In genomic region chr20:44054118-44054517, GRCh38 we compare ENCODE assay signal across 15 cellular contexts.
DNase-seq lines count a peak whose midpoint lies in the region; ATAC-seq and TF ChIP-seq lines count a peak whose summit lies in the region.
"Had no signal": no experiment of that assay in that cellular context is flagged by ENCODE, and none has a peak within 500 bp of the region (broad histone marks: within the 10 kb centered on the region; RNA-seq: fewer than 3 reads in every experiment).

No MANE protein-coding gene starts in this region.

- no peak overlapping the region for H3K27ac Mint-ChIP-seq in activated CD4-positive, alpha-beta T cell treated with anti-CD3 and anti-CD28 coated beads, Interleukin-2, amount 10 ng/mL, durations not matched to agents 24 days and 14 days
- no peak overlapping the region for H3K27ac Mint-ChIP-seq in activated CD4-positive, alpha-beta T cell treated with anti-CD3 and anti-CD28 coated beads, Interleukin-2, amount 10 ng/mL, durations not matched to agents 7 days and 5 days
- no peak overlapping the region for H3K27ac Mint-ChIP-seq in chondrocyte (ENCODE audit: unreplicated experiment)
- H3K27ac Mint-ChIP-seq: CD8-positive, alpha-beta T cell; H9 had no signal

- TF ChIP-seq EP300 in stomach (IDR thresholded peaks at IDR 0.05), result no peak

- ATAC-seq in HG03354 (IDR thresholded peaks at IDR 0.05; ENCODE audit: poor library complexity, severe bottlenecking, unreplicated experiment), result no peak
- ATAC-seq: CD8-positive, alpha-beta T cell had no signal

- H3K9ac ChIP-seq in neuronal stem cell (ENCODE audit: low read depth, low read length, poor library complexity), result no peak overlapping the region

- H3K27ac ChIP-seq in neuronal stem cell (replicated peaks; ENCODE audit: low read length) (no peak overlapping the region), stomach (no peak overlapping the region)
- H3K27ac ChIP-seq: 22Rv1 had no signal

- no peaks in the 10 kb centered on the region for H3K79me1 ChIP-seq in neuronal stem cell (ENCODE audit: low read depth, low read length)

- no peak overlapping the region for H3K4me2 ChIP-seq in neuronal stem cell (ENCODE audit: insufficient read depth, low read length, poor library complexity, severe bottlenecking)

- H3K9me3 Mint-ChIP-seq in activated CD4-positive, alpha-beta T cell treated with anti-CD3 and anti-CD28 coated beads, Interleukin-2, amount 10 ng/mL, durations not matched to agents 24 days and 14 days, result peaks cover 9% of the 10 kb centered on the region
- H3K9me3 Mint-ChIP-seq in activated CD4-positive, alpha-beta T cell treated with anti-CD3 and anti-CD28 coated beads, Interleukin-2, amount 10 ng/mL, durations not matched to agents 7 days and 5 days, result no peaks in the 10 kb centered on the region
- peaks cover 4% of the 10 kb centered on the region for H3K9me3 Mint-ChIP-seq in chondrocyte (ENCODE audit: low read depth)
- H3K9me3 Mint-ChIP-seq: CD8-positive, alpha-beta T cell had no signal

- no CpG with 5 or more reads among the region's 16 CpGs for WGBS in neuronal stem cell (ENCODE audit: extremely low coverage in 2 of 2, insufficient read length in 2 of 2, insufficient replicate concordance in 1 of 2), 2 donors
- WGBS in stomach, 5 donors, result 86 to 92% (median 88%) methylated on average over 16 of the region's 16 CpGs

- H3K4me1 Mint-ChIP-seq in activated CD4-positive, alpha-beta T cell treated with anti-CD3 and anti-CD28 coated beads, Interleukin-2, amount 10 ng/mL, durations not matched to agents 24 days and 14 days, result no peaks in the 10 kb centered on the region
- H3K4me1 Mint-ChIP-seq in activated CD4-positive, alpha-beta T cell treated with anti-CD3 and anti-CD28 coated beads, Interleukin-2, amount 10 ng/mL, durations not matched to agents 7 days and 5 days, result no peaks in the 10 kb centered on the region
- no peaks in the 10 kb centered on the region for H3K4me1 Mint-ChIP-seq in chondrocyte (ENCODE audit: low read depth)
- H3K4me1 Mint-ChIP-seq: CD14-positive monocyte had no signal

- POLR2A ChIA-PET in activated CD4-positive, alpha-beta T cell treated with anti-CD3 and anti-CD28 coated beads, Interleukin-2, amount 10 ng/mL, durations not matched to agents 7 days and 5 days (lab: Charles Lee), result no interaction called here

- H3K14ac ChIP-seq in neuronal stem cell (ENCODE audit: low read length), result no peak overlapping the region

- H3K4me3 Mint-ChIP-seq in activated CD4-positive, alpha-beta T cell treated with anti-CD3 and anti-CD28 coated beads, Interleukin-2, amount 10 ng/mL, durations not matched to agents 24 days and 14 days, result no peak overlapping the region
- H3K4me3 Mint-ChIP-seq in activated CD4-positive, alpha-beta T cell treated with anti-CD3 and anti-CD28 coated beads, Interleukin-2, amount 10 ng/mL, durations not matched to agents 7 days and 5 days, result no peak overlapping the region
- no peak overlapping the region for H3K4me3 Mint-ChIP-seq in chondrocyte (ENCODE audit: unreplicated experiment)
- H3K4me3 Mint-ChIP-seq: CD14-positive monocyte; CD8-positive, alpha-beta T cell; H9 had no signal

- peak overlapping the region; percentile 24 for H3K18ac ChIP-seq in neuronal stem cell (ENCODE audit: low read length)

- H3K27me3 ChIP-seq in neuronal stem cell (ENCODE audit: control insufficient read depth in 3 of 3, insufficient read depth in 3 of 3, low read depth in 1 of 3, low read length in 3 of 3), result no peaks in the 10 kb centered on the region
- no peaks in the 10 kb centered on the region for H3K27me3 ChIP-seq in stomach

- no peak overlapping the region for H2BK120ac ChIP-seq in neuronal stem cell (ENCODE audit: low read depth, low read length)

- H3K23ac ChIP-seq in neuronal stem cell (ENCODE audit: low read depth, low read length, poor library complexity), result no peak overlapping the region

- H3K4ac ChIP-seq in neuronal stem cell (ENCODE audit: low read length), result no peak overlapping the region

- H3K36me3 ChIP-seq in neuronal stem cell (replicated peaks in 1 of 2; ENCODE audit: control insufficient read depth in 2 of 2, insufficient read depth in 2 of 2, low read length in 2 of 2) (no peaks in the 10 kb centered on the region), stomach (peaks cover 0 to 33% (median 10%) of the 10 kb centered on the region in 4 donors)

- H4K91ac ChIP-seq in neuronal stem cell (ENCODE audit: low read depth, low read length, poor library complexity), result no peak overlapping the region

- TF ChIP-seq CTCF in chondrocyte (IDR thresholded peaks at IDR 0.05), result no peak
- no peak for TF ChIP-seq CTCF in stomach (IDR thresholded peaks at IDR 0.05)

- H3K27me3 Mint-ChIP-seq in activated CD4-positive, alpha-beta T cell treated with anti-CD3 and anti-CD28 coated beads, Interleukin-2, amount 10 ng/mL, durations not matched to agents 24 days and 14 days, result peaks cover 5% of the 10 kb centered on the region
- peaks cover 6% of the 10 kb centered on the region for H3K27me3 Mint-ChIP-seq in activated CD4-positive, alpha-beta T cell treated with anti-CD3 and anti-CD28 coated beads, Interleukin-2, amount 10 ng/mL, durations not matched to agents 7 days and 5 days
- peaks cover 18% of the 10 kb centered on the region for H3K27me3 Mint-ChIP-seq in chondrocyte (ENCODE audit: low read depth)

- H3K9me3 ChIP-seq in neuronal stem cell (replicated peaks in 1 of 2; ENCODE audit: control insufficient read depth in 2 of 2, insufficient read depth in 1 of 2, low read depth in 1 of 2, low read length in 2 of 2), result no peaks in the 10 kb centered on the region
- H3K9me3 ChIP-seq in stomach, result peaks cover 0 to 13% (median 3%) of the 10 kb centered on the region in 4 donors

- intact Hi-C loops in activated CD4-positive, alpha-beta T cell treated with anti-CD3 and anti-CD28 coated beads, Interleukin-2, amount 10 ng/mL, durations not matched to agents 24 days and 14 days (cut with micrococcal nuclease), result no loop called here
- intact Hi-C loops in stomach (cut with DNase I; ENCODE audit: low total_unique reads), result no loop called here

- H2BK5ac ChIP-seq in neuronal stem cell (ENCODE audit: low read length), result no peak overlapping the region

- CTCF ChIA-PET in activated CD4-positive, alpha-beta T cell treated with anti-CD3 and anti-CD28 coated beads, Interleukin-2, amount 10 ng/mL, durations not matched to agents 7 days and 5 days (lab: Charles Lee), result interaction anchor here (0.5 kb wide), 1 partner anchor 389 kb away, joined by 3 read pairs; no protein-coding TSS in a partner anchor

- no peak overlapping the region for H2AK5ac ChIP-seq in neuronal stem cell (ENCODE audit: low read depth, low read length)

- H4K8ac ChIP-seq in neuronal stem cell (ENCODE audit: low read depth, low read length), result no peak overlapping the region

- no peak overlapping the region for H2BK15ac ChIP-seq in neuronal stem cell (ENCODE audit: low read length)

- H3K36me3 Mint-ChIP-seq in activated CD4-positive, alpha-beta T cell treated with anti-CD3 and anti-CD28 coated beads, Interleukin-2, amount 10 ng/mL, durations not matched to agents 24 days and 14 days (ENCODE audit: low read depth), result peaks cover 12% of the 10 kb centered on the region
- H3K36me3 Mint-ChIP-seq in activated CD4-positive, alpha-beta T cell treated with anti-CD3 and anti-CD28 coated beads, Interleukin-2, amount 10 ng/mL, durations not matched to agents 7 days and 5 days (ENCODE audit: low read depth), result peaks cover 4% of the 10 kb centered on the region
- H3K36me3 Mint-ChIP-seq in chondrocyte (ENCODE audit: low read depth), result no peaks in the 10 kb centered on the region
- H3K36me3 Mint-ChIP-seq: CD8-positive, alpha-beta T cell had no signal

- H3K4me1 ChIP-seq in neuronal stem cell (ENCODE audit: control insufficient read depth in 2 of 2, insufficient read depth in 1 of 2, low read depth in 1 of 2, low read length in 2 of 2), result no peaks in the 10 kb centered on the region
- no peaks in the 10 kb centered on the region for H3K4me1 ChIP-seq in stomach
- H3K4me1 ChIP-seq: Caco-2 had no signal

- H2AFZ ChIP-seq in neuronal stem cell (ENCODE audit: low read length), result no peak overlapping the region

- no peak for TF ChIP-seq POLR2A in stomach (IDR thresholded peaks at IDR 0.05)

- H2BK12ac ChIP-seq in neuronal stem cell (ENCODE audit: low read length), result no peak overlapping the region

- H3K4me3 ChIP-seq in neuronal stem cell (ENCODE audit: low read length in 2 of 2), result no peak overlapping the region
- H3K4me3 ChIP-seq in stomach, result no peak overlapping the region

- DNase-seq in activated CD4-positive, alpha-beta T cell treated with anti-CD3 and anti-CD28 coated beads, Interleukin-2, amount 10 ng/mL, durations not matched to agents 24 days and 14 days, result peak; percentile 45
- no peak for DNase-seq in activated CD4-positive, alpha-beta T cell treated with anti-CD3 and anti-CD28 coated beads, Interleukin-2, amount 10 ng/mL, durations not matched to agents 7 days and 5 days
- peak; percentile 59 for DNase-seq in chondrocyte (ENCODE audit: low spot score)
- DNase-seq in neuronal stem cell (ENCODE audit: low spot score), result no peak
- peak; percentile 14 for DNase-seq in stomach
- DNase-seq in amniotic stem cell (lab: John Stamatoyannopoulos, UW), result no peak
- no peak for DNase-seq in central memory CD4-positive, alpha-beta T cell
- DNase-seq: CD8-positive, alpha-beta T cell; GF-D8; GOT3; H9 had no signal

Comparison
In these comparisons a context has a peak if more than half of its experiments do, and no peak if none do; other contexts are left out.
1. DNase-seq: peak in activated CD4-positive, alpha-beta T cell treated with anti-CD3 and anti-CD28 coated beads, Interleukin-2, amount 10 ng/mL, durations not matched to agents 24 days and 14 days (single experiment), chondrocyte (single experiment) and stomach (single experiment); none in activated CD4-positive, alpha-beta T cell treated with anti-CD3 and anti-CD28 coated beads, Interleukin-2, amount 10 ng/mL, durations not matched to agents 7 days and 5 days (single experiment), neuronal stem cell (single experiment), amniotic stem cell (single experiment) and central memory CD4-positive, alpha-beta T cell (single experiment).